ENCODE assay signal across 8 cellular contexts in genomic region chr7:30285067-30285530, GRCh38. TPM values are rescaled to one million over a fixed set of nuclear protein-coding genes. Genes with fewer than 3 reads are reported as not detected.
A peak's percentile ranks its signal among the peaks of the same experiment; 100 is the strongest.
DNase-seq lines count a peak whose midpoint lies in the region; ATAC-seq and TF ChIP-seq lines count a peak whose summit lies in the region.

No MANE protein-coding gene starts in this region.

- H3K9ac ChIP-seq in BLaER1 treated with 17β-estradiol and CSF1 and Interleukin-3, amounts not matched to agents 10 nM and 100 nM, result peak overlapping the region; percentile 98 to 100 (median 99)
- peak overlapping the region; percentile 40 for H3K9ac ChIP-seq in mesendoderm (ENCODE audit: low read length)

- no peak overlapping the region for H4K8ac ChIP-seq in mesendoderm (ENCODE audit: low read depth, low read length)

- H3K9me3 ChIP-seq in BLaER1 treated with 17β-estradiol and CSF1 and Interleukin-3, amounts not matched to agents 10 nM and 100 nM (replicated peaks in 1 of 11), result no peaks in the 10 kb centered on the region; a peak in 1 of 22 replicates
- H3K9me3 ChIP-seq in stomach, result no peaks in the 10 kb centered on the region

- H3K56ac ChIP-seq in mesendoderm (ENCODE audit: low read length), result peak overlapping the region; percentile 77

- DNase-seq in activated CD4-positive, alpha-beta T cell treated with anti-CD3 and anti-CD28 coated beads for 4 hours, result peak; percentile 24 to 37
- DNase-seq in mesendoderm (peak; percentile 44), stomach (peak; percentile 51), foreskin melanocyte (no peak)

- TF ChIP-seq EP300 in stomach (IDR thresholded peaks at IDR 0.05), result no peak

- TF ChIP-seq POLR2A in stomach (IDR thresholded peaks at IDR 0.05), result no peak

- TF ChIP-seq CTCF in stomach (IDR thresholded peaks at IDR 0.05), result no peak

- H3K4me1 Mint-ChIP-seq in dendritic cell treated with granulocyte-macrophage colony-stimulating factor and Interleukin-4, amounts not matched to agents 40 ng/mL and 50 ng/mL, for 4 days (ENCODE audit: low read depth), result peaks cover 37% of the 10 kb centered on the region

- no peak overlapping the region for H3K23ac ChIP-seq in mesendoderm (ENCODE audit: low read length)

- peak overlapping the region; percentile 92 to 100 (median 98) for H3K4me3 ChIP-seq in BLaER1 treated with 17β-estradiol and CSF1 and Interleukin-3, amounts not matched to agents 10 nM and 100 nM
- H3K4me3 ChIP-seq in mesendoderm (ENCODE audit: low read length) (peak overlapping the region; percentile 47), stomach (peak overlapping the region; percentile 71 to 90 (median 86))

- H2BK15ac ChIP-seq in mesendoderm (replicated peaks; ENCODE audit: low read depth), result no peak overlapping the region

- no peak overlapping the region for H4K5ac ChIP-seq in mesendoderm (ENCODE audit: low read length)

- peak overlapping the region; percentile 72 for H3K4ac ChIP-seq in mesendoderm (ENCODE audit: low read depth, low read length)

- H3K27ac ChIP-seq in BLaER1 treated with 17β-estradiol and CSF1 and Interleukin-3, amounts not matched to agents 10 nM and 100 nM, result peak overlapping the region; percentile 98 to 100 (median 99)
- H3K27ac ChIP-seq in mesendoderm (ENCODE audit: low read depth, low read length), result peak overlapping the region; percentile 89
- peak overlapping the region; percentile 97 to 100 (median 99) for H3K27ac ChIP-seq in stomach

- peaks cover under 1% of the 10 kb centered on the region for H3K79me2 ChIP-seq in mesendoderm (ENCODE audit: control insufficient read depth, insufficient read depth, low read length)

- H3K18ac ChIP-seq in mesendoderm (ENCODE audit: low read length), result peak overlapping the region; percentile 42

- peak overlapping the region; percentile 92 for H3K27ac Mint-ChIP-seq in dendritic cell treated with granulocyte-macrophage colony-stimulating factor and Interleukin-4, amounts not matched to agents 40 ng/mL and 50 ng/mL, for 4 days

- H4K20me1 ChIP-seq in BLaER1 treated with 17β-estradiol and CSF1 and Interleukin-3, amounts not matched to agents 10 nM and 100 nM, result peaks cover 0 to 24% (median 16%) of the 10 kb centered on the region in 11 experiments; a peak in 12 of 22 replicates

- H3K4me1 ChIP-seq in BLaER1 treated with 17β-estradiol and CSF1 and Interleukin-3, amounts not matched to agents 10 nM and 100 nM, result peaks cover 35 to 69% (median 54%) of the 10 kb centered on the region in 10 experiments
- no peaks in the 10 kb centered on the region for H3K4me1 ChIP-seq in mesendoderm (ENCODE audit: control insufficient read depth, low read depth, low read length)
- peaks cover 18 to 47% (median 37%) of the 10 kb centered on the region in 4 donors for H3K4me1 ChIP-seq in stomach

- no peak overlapping the region for H2BK120ac ChIP-seq in mesendoderm (ENCODE audit: low read depth, low read length)

- no peak overlapping the region for H2AK5ac ChIP-seq in mesendoderm (ENCODE audit: low read length)

- no peaks in the 10 kb centered on the region for H3K9me3 Mint-ChIP-seq in dendritic cell treated with granulocyte-macrophage colony-stimulating factor and Interleukin-4, amounts not matched to agents 40 ng/mL and 50 ng/mL, for 4 days

- intact Hi-C loops in dendritic cell treated with granulocyte-macrophage colony-stimulating factor and Interleukin-4, amounts not matched to agents 40 ng/mL and 50 ng/mL, for 4 days (cut with micrococcal nuclease), result loop anchor here (2.0 kb wide), 1 partner anchor 58 kb away; no protein-coding TSS in a partner anchor
- intact Hi-C loops in stomach (cut with DNase I; ENCODE audit: low total_unique reads), result no loop called here

- peak overlapping the region; percentile 90 for H3K4me3 Mint-ChIP-seq in dendritic cell treated with granulocyte-macrophage colony-stimulating factor and Interleukin-4, amounts not matched to agents 40 ng/mL and 50 ng/mL, for 4 days

- ATAC-seq in GM19452 (IDR thresholded peaks at IDR 0.05; ENCODE audit: unreplicated experiment) (peak; percentile 16), HG03469 (IDR thresholded peaks at IDR 0.05; ENCODE audit: unreplicated experiment) (peak; percentile 5)

- peaks cover 14% of the 10 kb centered on the region for H3K36me3 Mint-ChIP-seq in dendritic cell treated with granulocyte-macrophage colony-stimulating factor and Interleukin-4, amounts not matched to agents 40 ng/mL and 50 ng/mL, for 4 days (ENCODE audit: low read depth)

- no peaks in the 10 kb centered on the region for H3K27me3 ChIP-seq in BLaER1 treated with 17β-estradiol and CSF1 and Interleukin-3, amounts not matched to agents 10 nM and 100 nM
- no peaks in the 10 kb centered on the region for H3K27me3 ChIP-seq in mesendoderm (ENCODE audit: insufficient read depth, low read length, poor library complexity)
- no peaks in the 10 kb centered on the region for H3K27me3 ChIP-seq in stomach

- no peaks in the 10 kb centered on the region for H3K27me3 Mint-ChIP-seq in dendritic cell treated with granulocyte-macrophage colony-stimulating factor and Interleukin-4, amounts not matched to agents 40 ng/mL and 50 ng/mL, for 4 days

- no peaks in the 10 kb centered on the region for H3K79me1 ChIP-seq in mesendoderm (ENCODE audit: low read length)

- H3K36me3 ChIP-seq in BLaER1 treated with 17β-estradiol and CSF1 and Interleukin-3, amounts not matched to agents 10 nM and 100 nM, result no peaks in the 10 kb centered on the region
- H3K36me3 ChIP-seq in mesendoderm (ENCODE audit: control insufficient read depth, insufficient read depth, low read length) (no peaks in the 10 kb centered on the region), stomach (no peaks in the 10 kb centered on the region)

- no CpG with 5 or more reads among the region's 72 CpGs for WGBS in mesendoderm (ENCODE audit: extremely low coverage, insufficient coverage, low lambda C conversion rate)
- WGBS in stomach, 5 donors, result 0 to 1% (median 1%) methylated on average over 17 to 72 of the region's 72 CpGs; no CpG with 5 or more reads in 1 of the 5 donors

- no peak overlapping the region for H2BK5ac ChIP-seq in mesendoderm (ENCODE audit: low read length)

- peak overlapping the region; percentile 78 to 96 (median 87) for H3K4me2 ChIP-seq in BLaER1 treated with 17β-estradiol and CSF1 and Interleukin-3, amounts not matched to agents 10 nM and 100 nM
- H3K4me2 ChIP-seq in mesendoderm (ENCODE audit: low read length), result peak overlapping the region; percentile 3

RNA-seq across cellular contexts. Expression of gene ZNRF2, which starts 0.7 kb away (rescaled TPM):
- 6.0 TPM for polyA plus RNA-seq in mesendoderm (2013, experiment 1 of 2)
- polyA plus RNA-seq in mesendoderm (2013, experiment 2 of 2), result 5.9 TPM
- total RNA-seq in stomach, result 100 to 1,000 TPM in 1 of 5 donors, 10 to 100 TPM in 4; 23.3 to 209 (median 29.0) TPM
- 10 to 100 TPM in 2 of 3 donors, 1 to 10 TPM in 1; 5.4 to 13.9 (median 10.3) TPM for polyA plus RNA-seq in stomach

Comparison
In these comparisons a context has a peak if more than half of its experiments do, and no peak if none do; other contexts are left out.
1. H3K4me3 ChIP-seq: peak in every context shown above with its lines; median percentile 98 in BLaER1 treated with 17β-estradiol and CSF1 and Interleukin-3, amounts not matched to agents 10 nM and 100 nM; 86 in stomach; 47 in mesendoderm.